Comparison of ENCODE assay signal across 15 cellular contexts in genomic region chr9:9949368-9949767, GRCh38.
DNase-seq lines count a peak whose midpoint lies in the region; ATAC-seq, FAIRE-seq and TF ChIP-seq lines count a peak whose summit lies in the region.
"Had no signal": no experiment of that assay in that cellular context is flagged by ENCODE, and none has a peak within 500 bp of the region (broad histone marks: within the 10 kb centered on the region; RNA-seq: fewer than 3 reads in every experiment).

No MANE protein-coding gene starts in this region.

- DNase-seq in DMS53 (lab: John Stamatoyannopoulos, UW) (peak; percentile 33), DMS53 treated with DMSO at 0.1 percent for 48 hours (lab: John Stamatoyannopoulos, UW; ENCODE audit: unreplicated experiment) (no peak), RCC 7860 (ENCODE audit: low spot score) (peak; percentile 19), glomerular visceral epithelial cell (ENCODE audit: extremely low spot score) (peak; percentile 49), progenitor cell of endocrine pancreas (ENCODE audit: low spot score, unreplicated experiment) (no peak), cerebellar nuclear complex (lab: John Stamatoyannopoulos, UW) (no peak)
- DNase-seq in activated T-cell treated with anti-CD3 and anti-CD28 coated beads, Interleukin-2, amount 50 U/mL, for 1 hour, result no peak
- DNase-seq: CD4-positive, CD25-positive, alpha-beta regulatory T cell; DMS153; H9 had no signal

- no peaks in the 10 kb centered on the region for H3K27me3 Mint-ChIP-seq in progenitor cell of endocrine pancreas
- H3K27me3 Mint-ChIP-seq: CD4-positive, CD25-positive, alpha-beta regulatory T cell had no signal

- H3K9me3 Mint-ChIP-seq in progenitor cell of endocrine pancreas (ENCODE audit: low read depth), result peaks cover 3% of the 10 kb centered on the region
- H3K9me3 Mint-ChIP-seq: GM23338, H9 had no signal

- ATAC-seq in HG03457 (IDR thresholded peaks at IDR 0.05; ENCODE audit: unreplicated experiment), result no peak
- ATAC-seq: GM12878, GM23338 had no signal

- no peaks in the 10 kb centered on the region for H3K36me3 Mint-ChIP-seq in progenitor cell of endocrine pancreas (ENCODE audit: insufficient read depth)
- H3K36me3 Mint-ChIP-seq: CD4-positive, CD25-positive, alpha-beta regulatory T cell had no signal

- no peak overlapping the region for H3K4me3 Mint-ChIP-seq in progenitor cell of endocrine pancreas (ENCODE audit: low read depth)
- H3K4me3 Mint-ChIP-seq: CD4-positive, CD25-positive, alpha-beta regulatory T cell; GM23338; H9 had no signal

- peak overlapping the region; percentile 32 for H3K27ac Mint-ChIP-seq in progenitor cell of endocrine pancreas
- H3K27ac Mint-ChIP-seq: CD4-positive, CD25-positive, alpha-beta regulatory T cell; GM23338; H9 had no signal

- peaks cover 12% of the 10 kb centered on the region for H3K4me1 Mint-ChIP-seq in progenitor cell of endocrine pancreas (ENCODE audit: low read depth)
- H3K4me1 Mint-ChIP-seq: CD4-positive, CD25-positive, alpha-beta regulatory T cell; GM23338; H9 had no signal

- no peak for FAIRE-seq in RCC 7860 (lab: Jason Lieb, UNC)
- FAIRE-seq: D721Med, GM12878, GM18507 had no signal

- TF ChIP-seq CTCF in progenitor cell of endocrine pancreas (IDR thresholded peaks at IDR 0.05; ENCODE audit: unreplicated experiment), result no peak

Comparison
In these comparisons a context has a peak if more than half of its experiments do, and no peak if none do; other contexts are left out.
1. DNase-seq: peak in DMS53 (single experiment), RCC 7860 (single experiment) and glomerular visceral epithelial cell (single experiment); none in DMS53 treated with DMSO at 0.1 percent for 48 hours (single experiment), progenitor cell of endocrine pancreas (single experiment), activated T-cell treated with anti-CD3 and anti-CD28 coated beads, Interleukin-2, amount 50 U/mL, for 1 hour (single experiment) and cerebellar nuclear complex (0 of 2).